In genomic region chr6:85923013-85923430, GRCh38 we compare ENCODE assay signal across 8 cellular contexts.
DNase-seq lines count a peak whose midpoint lies in the region; ATAC-seq and TF ChIP-seq lines count a peak whose summit lies in the region.

No MANE protein-coding gene starts in this region.

- no peak overlapping the region for H3K27ac Mint-ChIP-seq in activated CD4-positive, alpha-beta memory T cell treated with anti-CD3 and anti-CD28 coated beads, Interleukin-2, amount 10 ng/mL, durations not matched to agents 7 days and 5 days

- peak; percentile 9 for DNase-seq in stimulated activated CD4-positive, alpha-beta T cell treated with anti-CD3 and anti-CD28 coated beads, Interleukin-15, amount 100 ng/mL, for 24 hours
- DNase-seq in stimulated activated CD4-positive, alpha-beta T cell treated with anti-CD3 and anti-CD28 coated beads, Interleukin-4, amount 100 ng/mL, for 4 hours: no peak
- DNase-seq in HS-5 (ENCODE audit: low read depth): peak; percentile 1
- peak; percentile 44 for DNase-seq in NT2/D1 (ENCODE audit: low read depth, low spot score)
- peak; percentile 94 for DNase-seq in cerebellar cortex (ENCODE audit: low spot score)
- no peak for DNase-seq in right lobe of liver
- DNase-seq in activated CD4-positive, alpha-beta memory T cell treated with anti-CD3 and anti-CD28 coated beads, Interleukin-2, amount 10 ng/mL, durations not matched to agents 7 days and 5 days: no peak

- no peaks in the 10 kb centered on the region for H3K36me3 Mint-ChIP-seq in activated CD4-positive, alpha-beta memory T cell treated with anti-CD3 and anti-CD28 coated beads, Interleukin-2, amount 10 ng/mL, durations not matched to agents 7 days and 5 days (ENCODE audit: low read depth)

- ATAC-seq in GM21723 (IDR thresholded peaks at IDR 0.05; ENCODE audit: unreplicated experiment) (peak; percentile 85), right lobe of liver (peak; percentile 95 to 98 (median 96))

- no peaks in the 10 kb centered on the region for H3K27me3 Mint-ChIP-seq in activated CD4-positive, alpha-beta memory T cell treated with anti-CD3 and anti-CD28 coated beads, Interleukin-2, amount 10 ng/mL, durations not matched to agents 7 days and 5 days

- no peaks in the 10 kb centered on the region for H3K9me3 Mint-ChIP-seq in activated CD4-positive, alpha-beta memory T cell treated with anti-CD3 and anti-CD28 coated beads, Interleukin-2, amount 10 ng/mL, durations not matched to agents 7 days and 5 days

- H3K4me3 Mint-ChIP-seq in activated CD4-positive, alpha-beta memory T cell treated with anti-CD3 and anti-CD28 coated beads, Interleukin-2, amount 10 ng/mL, durations not matched to agents 7 days and 5 days: no peak overlapping the region

- H3K4me1 Mint-ChIP-seq in activated CD4-positive, alpha-beta memory T cell treated with anti-CD3 and anti-CD28 coated beads, Interleukin-2, amount 10 ng/mL, durations not matched to agents 7 days and 5 days: no peaks in the 10 kb centered on the region

- H3K27me3 ChIP-seq in NT2/D1 (ENCODE audit: insufficient read depth, insufficient read length): no peaks in the 10 kb centered on the region
- H3K27me3 ChIP-seq in right lobe of liver: no peaks in the 10 kb centered on the region

- TF ChIP-seq POLR2A in right lobe of liver (IDR thresholded peaks at IDR 0.05): no peak

- H3K36me3 ChIP-seq in NT2/D1 (ENCODE audit: insufficient read depth, insufficient read length, low read length): no peaks in the 10 kb centered on the region
- H3K36me3 ChIP-seq in right lobe of liver: no peaks in the 10 kb centered on the region

- no peak overlapping the region for H3K27ac ChIP-seq in right lobe of liver

- no peak overlapping the region for H3K9ac ChIP-seq in NT2/D1 (ENCODE audit: insufficient read length, low read depth)

- POLR2A ChIA-PET in activated CD4-positive, alpha-beta memory T cell treated with anti-CD3 and anti-CD28 coated beads, Interleukin-2, amount 10 ng/mL, durations not matched to agents 7 days and 5 days (lab: Charles Lee): no interaction called here

- intact Hi-C loops in right lobe of liver (cut with DNase I): loop anchor here (5.0 to 10.0 kb wide), 2 partner anchors 249 to 252 kb away; no protein-coding TSS in a partner anchor

- CTCF ChIA-PET in activated CD4-positive, alpha-beta memory T cell treated with anti-CD3 and anti-CD28 coated beads, Interleukin-2, amount 10 ng/mL, durations not matched to agents 7 days and 5 days (lab: Charles Lee): interaction anchor here (0.9 to 2.4 kb wide), 2 partner anchors 934 to 1014 kb away, joined by 4 to 8 read pairs; partner anchors contain the start of gene HTR1E

- TF ChIP-seq CTCF in right lobe of liver (IDR thresholded peaks at IDR 0.05): peak; percentile 59 to 75 (median 69)

- 0% methylated on average over 2 of the region's 2 CpGs for WGBS in right lobe of liver (ENCODE audit: insufficient coverage, low coverage, low lambda C conversion rate, missing lambda C conversion rate)

- H3K4me3 ChIP-seq in NT2/D1 (ENCODE audit: insufficient read length, low read depth) (no peak overlapping the region), right lobe of liver (no peak overlapping the region)

- H3K4me1 ChIP-seq in NT2/D1 (ENCODE audit: insufficient read depth, insufficient read length): no peaks in the 10 kb centered on the region
- no peaks in the 10 kb centered on the region for H3K4me1 ChIP-seq in right lobe of liver

- no peaks in the 10 kb centered on the region for H3K9me3 ChIP-seq in NT2/D1 (ENCODE audit: insufficient read depth, low read length)
- no peaks in the 10 kb centered on the region for H3K9me3 ChIP-seq in right lobe of liver

Comparison
In these comparisons a context has a peak if more than half of its experiments do, and no peak if none do; other contexts are left out.
1. DNase-seq: peak in stimulated activated CD4-positive, alpha-beta T cell treated with anti-CD3 and anti-CD28 coated beads, Interleukin-15, amount 100 ng/mL, for 24 hours (single experiment), HS-5 (single experiment), NT2/D1 (single experiment) and cerebellar cortex (single experiment); none in stimulated activated CD4-positive, alpha-beta T cell treated with anti-CD3 and anti-CD28 coated beads, Interleukin-4, amount 100 ng/mL, for 4 hours (0 of 2), right lobe of liver (0 of 3) and activated CD4-positive, alpha-beta memory T cell treated with anti-CD3 and anti-CD28 coated beads, Interleukin-2, amount 10 ng/mL, durations not matched to agents 7 days and 5 days (single experiment).